In genomic region chr17:58789160-58789559, GRCh38 we compare ENCODE assay signal across 1 cellular context.
TF ChIP-seq lines count a peak whose summit lies in the region.

No MANE protein-coding gene starts in this region.

TF ChIP-seq in HepG2, 621 proteins besides CTCF, POLR2A, EP300 and RAD21:
- TF ChIP-seq NFATC3 (CRISPR knock-in tag; IDR thresholded peaks at IDR 0.05), result no peak
- no peak for TF ChIP-seq JUNB (CRISPR knock-in tag; IDR thresholded peaks at IDR 0.05; ENCODE audit: borderline replicate concordance)
- no peak for TF ChIP-seq ZNF33A (CRISPR knock-in tag; IDR thresholded peaks at IDR 0.05; ENCODE audit: borderline replicate concordance)
- TF ChIP-seq CBX2 (IDR thresholded peaks at IDR 0.05; ENCODE audit: low read depth, low read length), result 0 out of 2 replicates have a peak, but pooled peaks have one; percentile 7
- TF ChIP-seq CBX2 (CRISPR knock-in tag; IDR thresholded peaks at IDR 0.05; ENCODE audit: low read depth), result no peak
